3 cellular contexts compared by ENCODE assay signal in genomic region chr14:92942976-92943710, GRCh38.
TF ChIP-seq lines count a peak whose summit lies in the region.

No MANE protein-coding gene starts in this region.

TF ChIP-seq in SK-N-SH, 30 proteins besides CTCF, POLR2A, EP300 and RAD21:
- no peak for TF ChIP-seq USF1 (IDR thresholded peaks at IDR 0.05; ENCODE audit: borderline replicate concordance, low read depth)
- no peak for TF ChIP-seq NFIC (IDR thresholded peaks at IDR 0.05; ENCODE audit: borderline replicate concordance)
- no peak for TF ChIP-seq TAF1 (IDR thresholded peaks at IDR 0.05; ENCODE audit: borderline replicate concordance, low read depth, low read length)
- TF ChIP-seq FOXM1 (IDR thresholded peaks at IDR 0.05; ENCODE audit: low read depth): no peak
- TF ChIP-seq FOXJ3 (CRISPR knock-in tag; IDR thresholded peaks at IDR 0.05): no peak
- no peak for TF ChIP-seq CHD2 (IDR thresholded peaks at IDR 0.05; ENCODE audit: low read length, partially characterized antibody)
- no peak for TF ChIP-seq NRF1 (IDR thresholded peaks at IDR 0.05; ENCODE audit: low read depth, low read length)
- TF ChIP-seq USF2 (IDR thresholded peaks at IDR 0.05; ENCODE audit: borderline replicate concordance, low read depth, low read length): no peak
- TF ChIP-seq RFX5 (IDR thresholded peaks at IDR 0.05; ENCODE audit: low read length): no peak
- no peak for TF ChIP-seq MAX (IDR thresholded peaks at IDR 0.05; ENCODE audit: low read depth)
- no peak for TF ChIP-seq SIN3A (IDR thresholded peaks at IDR 0.05; ENCODE audit: borderline replicate concordance, low read depth, low read length)
- TF ChIP-seq RCOR1 (IDR thresholded peaks at IDR 0.05; ENCODE audit: low read length): no peak
- no peak for TF ChIP-seq RXRA (IDR thresholded peaks at IDR 0.05; ENCODE audit: borderline replicate concordance, low read depth)
- TF ChIP-seq ELF1 (IDR thresholded peaks at IDR 0.05): no peak
- TF ChIP-seq REST (IDR thresholded peaks at IDR 0.05; ENCODE audit: low read depth, low read length): no peak

TF ChIP-seq in SK-N-SH treated with all-trans-retinoic acid at 6 μM for 48 hours, 23 proteins besides CTCF, POLR2A, EP300 and RAD21:
- TF ChIP-seq GLIS3 (CRISPR knock-in tag; IDR thresholded peaks at IDR 0.05): no peak
- TF ChIP-seq POU6F1 (CRISPR knock-in tag; IDR thresholded peaks at IDR 0.05; ENCODE audit: borderline replicate concordance, low read depth): no peak
- no peak for TF ChIP-seq PPARA (CRISPR knock-in tag; IDR thresholded peaks at IDR 0.05; ENCODE audit: borderline replicate concordance)
- no peak for TF ChIP-seq ZFP3 (CRISPR knock-in tag; IDR thresholded peaks at IDR 0.05)
- no peak for TF ChIP-seq RARB (CRISPR knock-in tag; IDR thresholded peaks at IDR 0.05)
- TF ChIP-seq, protein P1, sequence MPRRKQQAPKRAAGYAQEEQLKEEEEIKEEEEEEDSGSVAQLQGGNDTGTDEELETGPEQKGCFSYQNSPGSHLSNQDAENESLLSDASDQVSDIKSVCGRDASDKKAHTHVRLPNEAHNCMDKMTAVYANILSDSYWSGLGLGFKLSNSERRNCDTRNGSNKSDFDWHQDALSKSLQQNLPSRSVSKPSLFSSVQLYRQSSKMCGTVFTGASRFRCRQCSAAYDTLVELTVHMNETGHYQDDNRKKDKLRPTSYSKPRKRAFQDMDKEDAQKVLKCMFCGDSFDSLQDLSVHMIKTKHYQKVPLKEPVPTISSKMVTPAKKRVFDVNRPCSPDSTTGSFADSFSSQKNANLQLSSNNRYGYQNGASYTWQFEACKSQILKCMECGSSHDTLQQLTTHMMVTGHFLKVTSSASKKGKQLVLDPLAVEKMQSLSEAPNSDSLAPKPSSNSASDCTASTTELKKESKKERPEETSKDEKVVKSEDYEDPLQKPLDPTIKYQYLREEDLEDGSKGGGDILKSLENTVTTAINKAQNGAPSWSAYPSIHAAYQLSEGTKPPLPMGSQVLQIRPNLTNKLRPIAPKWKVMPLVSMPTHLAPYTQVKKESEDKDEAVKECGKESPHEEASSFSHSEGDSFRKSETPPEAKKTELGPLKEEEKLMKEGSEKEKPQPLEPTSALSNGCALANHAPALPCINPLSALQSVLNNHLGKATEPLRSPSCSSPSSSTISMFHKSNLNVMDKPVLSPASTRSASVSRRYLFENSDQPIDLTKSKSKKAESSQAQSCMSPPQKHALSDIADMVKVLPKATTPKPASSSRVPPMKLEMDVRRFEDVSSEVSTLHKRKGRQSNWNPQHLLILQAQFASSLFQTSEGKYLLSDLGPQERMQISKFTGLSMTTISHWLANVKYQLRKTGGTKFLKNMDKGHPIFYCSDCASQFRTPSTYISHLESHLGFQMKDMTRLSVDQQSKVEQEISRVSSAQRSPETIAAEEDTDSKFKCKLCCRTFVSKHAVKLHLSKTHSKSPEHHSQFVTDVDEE (CRISPR knock-in tag; IDR thresholded peaks at IDR 0.05): no peak

TF ChIP-seq in HepG2, 621 proteins besides CTCF, POLR2A, EP300 and RAD21:
- TF ChIP-seq ZNF615 (CRISPR knock-in tag; IDR thresholded peaks at IDR 0.05; ENCODE audit: borderline replicate concordance) (no peak), DMAP1 (CRISPR knock-in tag; IDR thresholded peaks at IDR 0.05) (no peak), SMARCC2 (IDR thresholded peaks at IDR 0.05) (no peak), ZNF720 (CRISPR knock-in tag; IDR thresholded peaks at IDR 0.05) (no peak), ZNF121 (CRISPR knock-in tag; IDR thresholded peaks at IDR 0.05) (no peak), HCFC1 (IDR thresholded peaks at IDR 0.05; ENCODE audit: low read depth, low read length) (no peak)
- TF ChIP-seq, protein P2, sequence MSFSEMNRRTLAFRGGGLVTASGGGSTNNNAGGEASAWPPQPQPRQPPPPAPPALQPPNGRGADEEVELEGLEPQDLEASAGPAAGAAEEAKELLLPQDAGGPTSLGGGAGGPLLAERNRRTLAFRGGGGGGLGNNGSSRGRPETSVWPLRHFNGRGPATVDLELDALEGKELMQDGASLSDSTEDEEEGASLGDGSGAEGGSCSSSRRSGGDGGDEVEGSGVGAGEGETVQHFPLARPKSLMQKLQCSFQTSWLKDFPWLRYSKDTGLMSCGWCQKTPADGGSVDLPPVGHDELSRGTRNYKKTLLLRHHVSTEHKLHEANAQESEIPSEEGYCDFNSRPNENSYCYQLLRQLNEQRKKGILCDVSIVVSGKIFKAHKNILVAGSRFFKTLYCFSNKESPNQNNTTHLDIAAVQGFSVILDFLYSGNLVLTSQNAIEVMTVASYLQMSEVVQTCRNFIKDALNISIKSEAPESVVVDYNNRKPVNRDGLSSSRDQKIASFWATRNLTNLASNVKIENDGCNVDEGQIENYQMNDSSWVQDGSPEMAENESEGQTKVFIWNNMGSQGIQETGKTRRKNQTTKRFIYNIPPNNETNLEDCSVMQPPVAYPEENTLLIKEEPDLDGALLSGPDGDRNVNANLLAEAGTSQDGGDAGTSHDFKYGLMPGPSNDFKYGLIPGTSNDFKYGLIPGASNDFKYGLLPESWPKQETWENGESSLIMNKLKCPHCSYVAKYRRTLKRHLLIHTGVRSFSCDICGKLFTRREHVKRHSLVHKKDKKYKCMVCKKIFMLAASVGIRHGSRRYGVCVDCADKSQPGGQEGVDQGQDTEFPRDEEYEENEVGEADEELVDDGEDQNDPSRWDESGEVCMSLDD (CRISPR knock-in tag; IDR thresholded peaks at IDR 0.05; ENCODE audit: borderline replicate concordance): no peak
TF ChIP-seq in HepG2: peak in this region for 0.
